In genomic region chr3:195139876-195140240, GRCh38 we compare ENCODE assay signal across 18 cellular contexts.
DNase-seq lines count a peak whose midpoint lies in the region; ATAC-seq lines count a peak whose summit lies in the region.
"Had no signal": no experiment of that assay in that cellular context is flagged by ENCODE, and none has a peak within 500 bp of the region (broad histone marks: within the 10 kb centered on the region; RNA-seq: fewer than 3 reads in every experiment).

No MANE protein-coding gene starts in this region.

- H3K36me3 ChIP-seq in neuronal stem cell (replicated peaks in 1 of 2; ENCODE audit: control insufficient read depth in 2 of 2, insufficient read depth in 2 of 2, low read length in 2 of 2), result no peaks in the 10 kb centered on the region
- H3K36me3 ChIP-seq: vagina had no signal

- no peak overlapping the region for H2BK5ac ChIP-seq in neuronal stem cell (ENCODE audit: low read length)

- no peaks in the 10 kb centered on the region for H3K79me1 ChIP-seq in neuronal stem cell (ENCODE audit: low read depth, low read length)

- no peak overlapping the region for H3K4me3 ChIP-seq in neuronal stem cell (ENCODE audit: low read length in 2 of 2)
- H3K4me3 ChIP-seq: vagina had no signal

- H3K18ac ChIP-seq in neuronal stem cell (ENCODE audit: low read length), result no peak overlapping the region

- no peak overlapping the region for H3K4me2 ChIP-seq in neuronal stem cell (ENCODE audit: insufficient read depth, low read length, poor library complexity, severe bottlenecking)
- H3K4me2 ChIP-seq: KMS-11 had no signal

- no peak overlapping the region for H2BK120ac ChIP-seq in neuronal stem cell (ENCODE audit: low read depth, low read length)

- H3K4ac ChIP-seq in neuronal stem cell (ENCODE audit: low read length), result no peak overlapping the region

- peak; percentile 64 for DNase-seq in ELR (ENCODE audit: low read depth)
- peak; percentile 63 for DNase-seq in M059J (ENCODE audit: low read depth)
- DNase-seq in epithelial cell of prostate (ENCODE audit: low read depth, low spot score), result peak; percentile 41
- DNase-seq in neuronal stem cell (ENCODE audit: low spot score), result no peak
- DNase-seq in left lobe of liver (ENCODE audit: low spot score), result no peak
- no peak for DNase-seq in kidney glomerular epithelial cell (lab: John Stamatoyannopoulos, UW)
- DNase-seq in foreskin melanocyte, result no peak
- DNase-seq: activated CD4-positive, alpha-beta T cell treated with anti-CD3 and anti-CD28 coated beads, Interleukin-2, amount 10 ng/mL, durations not matched to agents 7 days and 5 days; activated T-cell treated with anti-CD3 and anti-CD28 coated beads, Interleukin-2, amount 50 U/mL, for 24 hours; anterior cingulate cortex; left cardiac atrium; natural killer cell; NCI-H524 treated with DMSO at 0.1 percent for 48 hours; stimulated activated CD4-positive, alpha-beta T cell treated with anti-CD3 and anti-CD28 coated beads, Interleukin-4, amount 100 ng/mL, for 24 hours; stimulated activated naive B cell treated with anti-CD40 and anti-IgM and Interleukin-4, amounts not matched to agents 10 μg/mL and 1 μg/mL and 100 μg/mL, for 72 hours; T-helper 1 cell had no signal

- no peak overlapping the region for H4K91ac ChIP-seq in neuronal stem cell (ENCODE audit: low read depth, low read length, poor library complexity)

- WGBS in neuronal stem cell (ENCODE audit: extremely low coverage in 2 of 2, insufficient read length in 2 of 2, insufficient replicate concordance in 1 of 2), 2 donors, result no CpG with 5 or more reads among the region's 4 CpGs

- no peak overlapping the region for H2BK12ac ChIP-seq in neuronal stem cell (ENCODE audit: low read length)

- ATAC-seq in left lobe of liver, result no peak
- ATAC-seq: natural killer cell had no signal

- no peak overlapping the region for H2AK5ac ChIP-seq in neuronal stem cell (ENCODE audit: low read depth, low read length)

- H3K4me1 ChIP-seq in neuronal stem cell (ENCODE audit: control insufficient read depth in 2 of 2, insufficient read depth in 1 of 2, low read depth in 1 of 2, low read length in 2 of 2), result no peaks in the 10 kb centered on the region

- no peak overlapping the region for H3K27ac ChIP-seq in epithelial cell of prostate
- H3K27ac ChIP-seq in neuronal stem cell (replicated peaks; ENCODE audit: low read length), result no peak overlapping the region
- H3K27ac ChIP-seq: KMS-11, vagina had no signal

- H3K9me3 ChIP-seq in neuronal stem cell (replicated peaks in 1 of 2; ENCODE audit: control insufficient read depth in 2 of 2, insufficient read depth in 1 of 2, low read depth in 1 of 2, low read length in 2 of 2), result peaks cover 0 to 3% of the 10 kb centered on the region in 2 donors
- H3K9me3 ChIP-seq: vagina had no signal

- no peaks in the 10 kb centered on the region for H3K27me3 ChIP-seq in neuronal stem cell (ENCODE audit: control insufficient read depth in 3 of 3, insufficient read depth in 3 of 3, low read depth in 1 of 3, low read length in 3 of 3)
- H3K27me3 ChIP-seq: vagina had no signal

- H3K14ac ChIP-seq in neuronal stem cell (ENCODE audit: low read length), result no peak overlapping the region

- H2AFZ ChIP-seq in neuronal stem cell (ENCODE audit: low read length), result no peak overlapping the region

- no peak overlapping the region for H4K8ac ChIP-seq in neuronal stem cell (ENCODE audit: low read depth, low read length)

- no peak overlapping the region for H3K9ac ChIP-seq in neuronal stem cell (ENCODE audit: low read depth, low read length, poor library complexity)
- H3K9ac ChIP-seq: KMS-11 had no signal

- no peak overlapping the region for H2BK15ac ChIP-seq in neuronal stem cell (ENCODE audit: low read length)

- H3K23ac ChIP-seq in neuronal stem cell (ENCODE audit: low read depth, low read length, poor library complexity), result peak overlapping the region; percentile 27

Comparison
In these comparisons a context has a peak if more than half of its experiments do, and no peak if none do; other contexts are left out.
1. DNase-seq: peak in ELR (single experiment), M059J (single experiment) and epithelial cell of prostate (single experiment); none in neuronal stem cell (single experiment), left lobe of liver (single experiment), kidney glomerular epithelial cell (single experiment) and foreskin melanocyte (single experiment).